Comparison of ENCODE assay signal across 19 cellular contexts in the genomic region with DNA sequence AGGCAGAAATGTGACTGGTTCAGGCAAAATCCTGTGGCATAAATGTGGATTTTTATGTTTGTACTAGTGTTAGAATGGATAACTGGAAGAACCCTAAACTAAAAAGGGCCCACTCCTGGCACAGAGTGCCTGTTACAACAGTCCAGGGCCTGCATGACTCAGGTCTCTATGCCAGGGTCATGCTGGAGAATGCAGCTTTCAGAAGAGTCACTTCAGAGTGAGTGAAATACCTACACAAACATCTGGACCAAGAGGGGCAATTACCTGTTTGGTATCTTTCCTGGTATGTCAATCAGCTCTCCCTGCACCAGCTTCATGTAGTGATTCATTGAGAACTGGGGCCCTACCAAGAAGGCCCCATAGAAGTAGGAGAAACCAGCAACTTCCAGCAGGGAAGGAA. TPM values are rescaled to one million over a fixed set of nuclear protein-coding genes. Genes with fewer than 3 reads are reported as not detected.
DNase-seq lines count a peak whose midpoint lies in the region; ATAC-seq and TF ChIP-seq lines count a peak whose summit lies in the region.
"Had no signal": no experiment of that assay in that cellular context is flagged by ENCODE, and none has a peak within 500 bp of the region (broad histone marks: within the 10 kb centered on the region; RNA-seq: fewer than 3 reads in every experiment).

No MANE protein-coding gene starts in this region.

- peak overlapping the region; percentile 11 for H3K27ac Mint-ChIP-seq in activated naive CD8-positive, alpha-beta T cell treated with anti-CD3 and anti-CD28 coated beads for 36 hours
- H3K27ac Mint-ChIP-seq: GM23338 had no signal

- no peak for TF ChIP-seq CTCF in left lung (IDR thresholded peaks at IDR 0.05)
- no peak for TF ChIP-seq CTCF in psoas muscle (IDR thresholded peaks at IDR 0.05)

- DNase-seq in ELR (ENCODE audit: low read depth) (peak; percentile 13), left lung (no peak), psoas muscle (no peak), NOMO-1 treated with dmso at 0.1 percent for 144 hours (lab: John Stamatoyannopoulos, UW; ENCODE audit: unreplicated experiment) (no peak), epidermal melanocyte (ENCODE audit: insufficient read length, low spot score) (no peak)
- DNase-seq in activated naive CD8-positive, alpha-beta T cell treated with anti-CD3 and anti-CD28 coated beads for 36 hours = no peak
- DNase-seq: ACHN; CD4-positive, CD25-positive, alpha-beta regulatory T cell; DMS79 treated with DMSO at 0.1 percent for 48 hours; GDM1; MG63; NCI-H1105; NCI-H1694 treated with DMSO at 0.1 percent for 48 hours; NCI-H446 treated with DMSO at 0.1 percent for 48 hours; NCI-H748 treated with DMSO at 0.1 percent for 48 hours; SHP77 treated with DMSO at 0.1 percent for 48 hours had no signal

- H3K36me3 Mint-ChIP-seq in activated naive CD8-positive, alpha-beta T cell treated with anti-CD3 and anti-CD28 coated beads for 36 hours = peaks cover 27% of the 10 kb centered on the region

- no peaks in the 10 kb centered on the region for H3K27me3 ChIP-seq in left lung
- H3K27me3 ChIP-seq in psoas muscle (ENCODE audit: insufficient read depth in 3 of 3, low read length in 2 of 3) = no peaks in the 10 kb centered on the region
- H3K27me3 ChIP-seq: MG63 had no signal

- H3K4me3 Mint-ChIP-seq in activated naive CD8-positive, alpha-beta T cell treated with anti-CD3 and anti-CD28 coated beads for 36 hours = no peak overlapping the region
- H3K4me3 Mint-ChIP-seq: CD4-positive, CD25-positive, alpha-beta regulatory T cell; GM23338 had no signal

- intact Hi-C loops in left lung (cut with DNase I) (no loop called here), psoas muscle (cut with DNase I) (no loop called here)

- peaks cover 0 to 86% of the 10 kb centered on the region in 2 donors for H3K36me3 ChIP-seq in left lung
- H3K36me3 ChIP-seq in psoas muscle (ENCODE audit: insufficient read depth in 1 of 2, low read depth in 1 of 2) = peaks cover 25 to 94% of the 10 kb centered on the region in 2 donors

- peaks cover 5% of the 10 kb centered on the region for H3K4me1 Mint-ChIP-seq in activated naive CD8-positive, alpha-beta T cell treated with anti-CD3 and anti-CD28 coated beads for 36 hours

- H3K4me1 ChIP-seq in left lung = peaks cover 0 to 4% of the 10 kb centered on the region in 2 donors
- no peaks in the 10 kb centered on the region for H3K4me1 ChIP-seq in psoas muscle

- H3K27me3 Mint-ChIP-seq in activated naive CD8-positive, alpha-beta T cell treated with anti-CD3 and anti-CD28 coated beads for 36 hours = no peaks in the 10 kb centered on the region
- H3K27me3 Mint-ChIP-seq: CD4-positive, CD25-positive, alpha-beta regulatory T cell had no signal

- H3K27ac ChIP-seq in left lung (peak overlapping the region; percentile 37 to 55), psoas muscle (no peak overlapping the region)

- H3K9me3 Mint-ChIP-seq in activated naive CD8-positive, alpha-beta T cell treated with anti-CD3 and anti-CD28 coated beads for 36 hours = no peaks in the 10 kb centered on the region
- H3K9me3 Mint-ChIP-seq: CD4-positive, CD25-positive, alpha-beta regulatory T cell; GM23338 had no signal

- H3K4me3 ChIP-seq in left lung (no peak overlapping the region), psoas muscle (no peak overlapping the region)
- H3K4me3 ChIP-seq: GM23338, MG63 had no signal

- ATAC-seq in left lung (peak; percentile 67), psoas muscle (peak in 3 of 4 donors; percentile 7 to 37 (median 25)), GM21576 (IDR thresholded peaks at IDR 0.05; ENCODE audit: unreplicated experiment) (no peak), HG03135 (IDR thresholded peaks at IDR 0.05; ENCODE audit: unreplicated experiment) (no peak)
- ATAC-seq: GM23338 had no signal

- no peaks in the 10 kb centered on the region for H3K9me3 ChIP-seq in left lung
- H3K9me3 ChIP-seq in psoas muscle = no peaks in the 10 kb centered on the region
- H3K9me3 ChIP-seq: MG63 had no signal

RNA-seq across cellular contexts. Expression of a gene that starts 10.0 kb away (rescaled TPM):
- total RNA-seq in activated naive CD8-positive, alpha-beta T cell treated with anti-CD3 and anti-CD28 coated beads for 36 hours = 100 to 1,000 TPM; 130 to 140 TPM
- 10 to 100 TPM; 36.3 to 46.6 TPM for total RNA-seq in left lung
- total RNA-seq in psoas muscle = 10 to 100 TPM; 30.1 to 59.4 (median 44.8) TPM
- 10 to 100 TPM; 26.6 to 66.5 (median 50.4) TPM for polyA plus RNA-seq in psoas muscle

RNA-seq across cellular contexts. Expression of a gene that starts 10.3 kb away (rescaled TPM):
- 100 to 1,000 TPM; 556 to 557 TPM for total RNA-seq in activated naive CD8-positive, alpha-beta T cell treated with anti-CD3 and anti-CD28 coated beads for 36 hours
- total RNA-seq in left lung (100 to 1,000 TPM; 113 to 142 TPM), psoas muscle (100 to 1,000 TPM; 137 to 278 (median 180) TPM)
- polyA plus RNA-seq in psoas muscle = 100 to 1,000 TPM; 176 to 381 (median 208) TPM

RNA-seq across cellular contexts. Expression of a gene that starts 29.6 kb away (rescaled TPM):
- 100 to 1,000 TPM; 457 to 467 TPM for total RNA-seq in activated naive CD8-positive, alpha-beta T cell treated with anti-CD3 and anti-CD28 coated beads for 36 hours
- total RNA-seq in left lung (100 to 1,000 TPM in 1 of 2 donors, 10 to 100 TPM in 1; 74.6 to 145 TPM), psoas muscle (1 to 10 TPM; 3.6 to 7.6 (median 4.6) TPM)
- 1 to 10 TPM; 1.3 to 2.6 (median 2.1) TPM for polyA plus RNA-seq in psoas muscle

RNA-seq across cellular contexts. Expression of a gene that starts 36.9 kb away (rescaled TPM):
- 100 to 1,000 TPM; 203 to 208 TPM for total RNA-seq in activated naive CD8-positive, alpha-beta T cell treated with anti-CD3 and anti-CD28 coated beads for 36 hours
- total RNA-seq in left lung (100 to 1,000 TPM; 159 to 194 TPM), psoas muscle (100 to 1,000 TPM in 2 of 4 donors, 10 to 100 TPM in 2; 80.4 to 110 (median 95.6) TPM)
- 100 to 1,000 TPM; 223 to 269 (median 247) TPM for polyA plus RNA-seq in psoas muscle

RNA-seq across cellular contexts. Expression of a gene that starts 37.1 kb away (rescaled TPM):
- not detected for total RNA-seq in activated naive CD8-positive, alpha-beta T cell treated with anti-CD3 and anti-CD28 coated beads for 36 hours
- total RNA-seq in left lung (not detected), psoas muscle (not detected)
- polyA plus RNA-seq in psoas muscle = not detected
- total RNA-seq: CD4-positive, CD25-positive, alpha-beta regulatory T cell; GM23338 had no signal
- polyA plus RNA-seq: CD4-positive, CD25-positive, alpha-beta regulatory T cell; GM23338 had no signal

Comparison
In these comparisons a context has a peak if more than half of its experiments do, and no peak if none do; other contexts are left out.
1. ATAC-seq: peak in left lung (single experiment) and psoas muscle (3 of 4); none in GM21576 (single experiment) and HG03135 (single experiment).
2. RNA of a gene that starts 29.6 kb away (total RNA-seq): 457 to 467 TPM in activated naive CD8-positive, alpha-beta T cell treated with anti-CD3 and anti-CD28 coated beads for 36 hours and 74.6 to 145 TPM in left lung; 3.6 to 7.6 TPM in psoas muscle; every median in the first group is over 4 times any median in the second.